ENCODE assay signal across 8 cellular contexts in the genomic region with DNA sequence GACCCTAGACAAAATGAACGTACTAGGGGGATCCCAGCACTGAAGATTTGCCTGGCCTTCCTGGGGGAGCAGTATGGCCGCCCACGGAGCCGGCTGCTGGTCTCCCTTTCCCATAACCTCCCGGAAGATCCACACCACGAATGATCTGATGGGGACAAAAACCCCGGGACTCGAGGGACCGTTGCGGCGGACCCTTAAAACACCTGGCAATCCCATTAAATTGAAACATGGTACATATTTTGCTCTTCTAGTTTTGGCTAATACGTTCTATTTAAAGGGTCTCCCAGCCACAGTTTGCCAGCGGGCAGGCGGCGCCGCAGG. TPM values are rescaled to one million over a fixed set of nuclear protein-coding genes. Genes with fewer than 3 reads are reported as not detected.
DNase-seq lines count a peak whose midpoint lies in the region; ATAC-seq and TF ChIP-seq lines count a peak whose summit lies in the region.

No MANE protein-coding gene starts in this region.

- CTCF ChIA-PET in activated B cell treated with CpG ODN at 0.5 μM for 24 hours (lab: Charles Lee), result interaction anchor here (1.4 kb wide), 1 partner anchor 45 kb away, joined by 4 read pairs; a partner anchor contains a TSS

- H3K36me3 ChIP-seq in GM23248 (ENCODE audit: low read depth) (no peaks in the 10 kb centered on the region), hepatocyte (replicated peaks; ENCODE audit: insufficient read depth, low read depth) (no peaks in the 10 kb centered on the region), smooth muscle cell (ENCODE audit: low read depth) (no peaks in the 10 kb centered on the region)

- H3K9me3 ChIP-seq in GM23248 (ENCODE audit: low read depth) (no peaks in the 10 kb centered on the region), hepatocyte (ENCODE audit: low read depth) (no peaks in the 10 kb centered on the region), smooth muscle cell (replicated peaks; ENCODE audit: low read depth) (no peaks in the 10 kb centered on the region)

- H3K9ac ChIP-seq in GM23248 (peak overlapping the region; percentile 82), smooth muscle cell (ENCODE audit: low read depth) (no peak overlapping the region)

- H3K27ac ChIP-seq in GM23248, result peak overlapping the region; percentile 55
- H3K27ac ChIP-seq in hepatocyte, result peak overlapping the region; percentile 85
- no peak overlapping the region for H3K27ac ChIP-seq in smooth muscle cell (ENCODE audit: low read depth)

- TF ChIP-seq CTCF in activated B cell treated with CpG ODN at 0.5 μM for 24 hours (IDR thresholded peaks at IDR 0.05) (no peak), hepatocyte (IDR thresholded peaks at IDR 0.05; ENCODE audit: poor library complexity) (no peak), smooth muscle cell (IDR thresholded peaks at IDR 0.05; ENCODE audit: borderline replicate concordance, insufficient read depth, poor library complexity, severe bottlenecking) (no peak)

- peak overlapping the region; percentile 96 for H3K4me2 ChIP-seq in GM23248 (ENCODE audit: unreplicated experiment)
- H3K4me2 ChIP-seq in hepatocyte, result peak overlapping the region; percentile 87
- peak overlapping the region; percentile 84 for H3K4me2 ChIP-seq in smooth muscle cell

- H2AFZ ChIP-seq in GM23248, result peak overlapping the region; percentile 88
- peak overlapping the region; percentile 94 for H2AFZ ChIP-seq in hepatocyte
- H2AFZ ChIP-seq in smooth muscle cell (ENCODE audit: low read depth), result peak overlapping the region; percentile 31

- peaks cover 59% of the 10 kb centered on the region for H3K4me1 Mint-ChIP-seq in activated B cell treated with CpG ODN at 0.5 μM for 24 hours

- H3K27ac Mint-ChIP-seq in activated B cell treated with CpG ODN at 0.5 μM for 24 hours, result peak overlapping the region; percentile 90

- H3K27me3 ChIP-seq in GM23248 (replicated peaks; ENCODE audit: insufficient read depth) (no peaks in the 10 kb centered on the region), hepatocyte (peaks cover 17% of the 10 kb centered on the region), smooth muscle cell (ENCODE audit: low read depth) (peaks cover 74% of the 10 kb centered on the region)

- H3K79me2 ChIP-seq in GM23248 (ENCODE audit: insufficient read depth), result no peaks in the 10 kb centered on the region
- no peaks in the 10 kb centered on the region for H3K79me2 ChIP-seq in hepatocyte
- H3K79me2 ChIP-seq in smooth muscle cell (ENCODE audit: low read depth), result no peaks in the 10 kb centered on the region

- H3F3A ChIP-seq in GM23248 (ENCODE audit: insufficient read depth) (no peaks in the 10 kb centered on the region; the same call in 1 of the 2 replicates), smooth muscle cell (ENCODE audit: low read depth) (no peaks in the 10 kb centered on the region)

- WGBS in GM23248 (ENCODE audit: low coverage in 1 of 2, low lambda C conversion rate in 2 of 2, missing lambda C conversion rate in 2 of 2), 2 experiments, result 32 to 39% methylated on average over 16 of the region's 16 CpGs
- 56% methylated on average over 16 of the region's 16 CpGs for WGBS in hepatocyte (ENCODE audit: low lambda C conversion rate, missing lambda C conversion rate)
- 59% methylated on average over 16 of the region's 16 CpGs for WGBS in smooth muscle cell (ENCODE audit: low lambda C conversion rate)

- ATAC-seq in activated B cell treated with CpG ODN at 0.5 μM for 24 hours (ENCODE audit: low read depth) (no peak), GM18873 (IDR thresholded peaks at IDR 0.05; ENCODE audit: low FRiP score, unreplicated experiment) (no peak)
- ATAC-seq in activated CD4-positive, CD25-positive, alpha-beta regulatory T cell treated with anti-CD3 and anti-CD28 coated beads, Interleukin-2, amount 50 U/mL, for 24 hours, result no peak

- intact Hi-C loops in activated B cell treated with CpG ODN at 0.5 μM for 24 hours (cut with micrococcal nuclease), result loop anchor here (1.0 kb wide), 4 partner anchors 8 to 45 kb away; a partner anchor contains a TSS

- peaks cover 3% of the 10 kb centered on the region for H3K36me3 Mint-ChIP-seq in activated B cell treated with CpG ODN at 0.5 μM for 24 hours (ENCODE audit: low read depth)

- in situ Hi-C loops in GM23248 (cut with MboI), result no loop called here

- peak overlapping the region; percentile 85 for H3K4me3 Mint-ChIP-seq in activated B cell treated with CpG ODN at 0.5 μM for 24 hours

- DNase-seq in GM23248 (no peak), activated B cell treated with CpG ODN at 0.5 μM for 24 hours (no peak), hepatocyte (ENCODE audit: low spot score) (no peak), smooth muscle cell (lab: John Stamatoyannopoulos, UW; ENCODE audit: unreplicated experiment) (no peak), DMS 273 (lab: John Stamatoyannopoulos, UW; ENCODE audit: unreplicated experiment) (no peak), H4 (ENCODE audit: low spot score) (no peak)

- no peaks in the 10 kb centered on the region for H3K9me2 ChIP-seq in GM23248 (ENCODE audit: insufficient read depth)
- H3K9me2 ChIP-seq in hepatocyte (replicated peaks; ENCODE audit: insufficient read depth), result no peaks in the 10 kb centered on the region

- no peaks in the 10 kb centered on the region for H3K9me3 Mint-ChIP-seq in activated B cell treated with CpG ODN at 0.5 μM for 24 hours

- H3K4me1 ChIP-seq in GM23248 (ENCODE audit: insufficient read depth), result peaks cover 14% of the 10 kb centered on the region; the same call in 1 of the 2 replicates
- H3K4me1 ChIP-seq in hepatocyte (ENCODE audit: insufficient read depth), result no peaks in the 10 kb centered on the region
- no peaks in the 10 kb centered on the region for H3K4me1 ChIP-seq in smooth muscle cell (ENCODE audit: low read depth)

- H4K20me1 ChIP-seq in GM23248 (ENCODE audit: insufficient read depth) (no peaks in the 10 kb centered on the region), hepatocyte (ENCODE audit: insufficient read depth, poor library complexity, severe bottlenecking) (no peaks in the 10 kb centered on the region), smooth muscle cell (ENCODE audit: low read depth) (no peaks in the 10 kb centered on the region)

- H3K4me3 ChIP-seq in GM23248 (peak overlapping the region; percentile 83), hepatocyte (peak overlapping the region; percentile 38), smooth muscle cell (peak overlapping the region; percentile 66)

- POLR2A ChIA-PET in activated B cell treated with CpG ODN at 0.5 μM for 24 hours (lab: Charles Lee), result interaction anchor here (0.6 to 2.6 kb wide), 11 partner anchors 10 to 489 kb away, joined by 3 to 27 read pairs (median 6); a partner anchor contains a TSS

- H3K27me3 Mint-ChIP-seq in activated B cell treated with CpG ODN at 0.5 μM for 24 hours, result no peaks in the 10 kb centered on the region

RNA-seq across cellular contexts. Expression of a gene that starts 45.2 kb away (rescaled TPM):
- 30.3 and 47.6 TPM in 2 replicates for total RNA-seq in GM23248 (2014; rRNA removed; shearing (Covaris generic))
- polyA plus RNA-seq in GM23248 (2016; fragmentation: Nextera tagmentation; extraction: Ambion mirVana) (50.5 and 54.3 TPM in 2 replicates), hepatocyte (34.6 and 47.7 TPM in 2 replicates), smooth muscle cell (45.3 and 52.5 TPM in 2 replicates)
- total RNA-seq in activated B cell treated with CpG ODN at 0.5 μM for 24 hours (32.2 and 33.6 TPM in 2 replicates), hepatocyte (30.2 and 33.0 TPM in 2 replicates), smooth muscle cell (29.5 and 57.6 TPM in 2 replicates)
- 32.1 and 59.9 TPM in 2 replicates for total RNA-seq in H4 (2014; rRNA removed; shearing (Covaris generic))

RNA-seq across cellular contexts. Expression of a gene that starts 51.2 kb away (rescaled TPM):
- total RNA-seq in GM23248 (2014; rRNA removed; shearing (Covaris generic)), result 11.6 and 47.7 TPM in 2 replicates
- 45.8 and 53.3 TPM in 2 replicates for polyA plus RNA-seq in GM23248 (2016; fragmentation: Nextera tagmentation; extraction: Ambion mirVana)
- 287 and 310 TPM in 2 replicates for total RNA-seq in activated B cell treated with CpG ODN at 0.5 μM for 24 hours
- 41.0 and 50.1 TPM in 2 replicates for total RNA-seq in hepatocyte
- polyA plus RNA-seq in hepatocyte, result 55.8 and 56.1 TPM in 2 replicates
- 24.1 and 34.6 TPM in 2 replicates for total RNA-seq in smooth muscle cell
- polyA plus RNA-seq in smooth muscle cell, result 38.3 and 40.5 TPM in 2 replicates
- total RNA-seq in H4 (2014; rRNA removed; shearing (Covaris generic)), result 19.3 and 26.1 TPM in 2 replicates

Comparison
In these comparisons a context has a peak if more than half of its experiments do, and no peak if none do; other contexts are left out.
1. H2AFZ ChIP-seq: peak in every context shown above with its lines; median percentile 94 in hepatocyte; 88 in GM23248; 31 in smooth muscle cell.